Comparison of ENCODE assay signal across 31 cellular contexts in the genomic region with DNA sequence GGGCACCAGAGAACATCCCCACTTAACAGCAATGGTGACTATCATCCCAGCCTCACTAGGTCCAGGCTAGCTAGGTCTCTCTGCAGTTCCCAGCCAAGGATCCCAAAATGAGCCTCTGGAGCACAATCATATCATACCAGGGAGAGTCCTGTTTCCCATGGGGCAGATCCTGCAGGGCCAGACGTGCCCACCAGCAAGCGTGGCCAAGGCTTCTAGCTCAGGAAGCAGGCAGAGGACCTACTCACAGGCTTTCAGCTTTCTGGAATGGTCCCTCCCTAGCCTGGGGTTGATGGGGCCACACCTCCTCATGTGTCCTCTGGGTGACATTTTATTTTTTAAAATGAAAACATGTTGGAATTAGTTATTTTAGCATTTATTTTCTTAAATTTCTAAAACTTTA. TPM values are rescaled to one million over a fixed set of nuclear protein-coding genes. Genes with fewer than 3 reads are reported as not detected.
"Had no signal": no experiment of that assay in that cellular context is flagged by ENCODE, and none has a peak within 500 bp of the region (broad histone marks: within the 10 kb centered on the region; RNA-seq: fewer than 3 reads in every experiment).

No MANE protein-coding gene starts in this region.

- H3K4me3 ChIP-seq: ascending aorta, cardiac muscle cell, Peyer's patch had no signal

- DNase-seq: activated CD4-positive, alpha-beta memory T cell treated with anti-CD3 and anti-CD28 coated beads, Interleukin-2, amount 10 ng/mL, durations not matched to agents 7 days and 5 days; activated CD4-positive, alpha-beta T cell treated with anti-CD3 and anti-CD28 coated beads for 1 hour; activated CD4-positive, alpha-beta T cell treated with anti-CD3 and anti-CD28 coated beads for 48 hours; activated CD4-positive, CD25-positive, alpha-beta regulatory T cell; activated CD8-positive, alpha-beta memory T cell treated with anti-CD3 and anti-CD28 coated beads for 24 hours; activated CD8-positive, alpha-beta memory T cell treated with anti-CD3 and anti-CD28 coated beads, Interleukin-2, amount 10 ng/mL, durations not matched to agents 7 days and 5 days; activated CD8-positive, alpha-beta memory T cell treated with anti-CD3 and anti-CD28 coated beads, Interleukin-2, amount 50 U/mL, for 48 hours; activated gamma-delta T cell; activated naive CD8-positive, alpha-beta T cell treated with anti-CD3 and anti-CD28 coated beads, Interleukin-2, amount 10 ng/mL, durations not matched to agents 7 days and 5 days; amygdala; Karpas-422; KBM-7; NCI-H1105; NCI-H1417 treated with DMSO at 0.1 percent for 48 hours; NCI-H187 treated with DMSO at 0.1 percent for 48 hours; NCI-H2081; NCI-H2171 treated with DMSO at 0.1 percent for 48 hours; NCI-H2227 treated with DMSO at 0.1 percent for 48 hours; NCI-H446; NCI-H510A treated with DMSO at 0.1 percent for 48 hours; Right ventricle myocardium superior; RPMI8226; SW 1271; T-helper 1 cell; T1000; WERI-Rb-1 had no signal

- H3K27me3 ChIP-seq: ascending aorta, Peyer's patch had no signal

- ATAC-seq: activated CD8-positive, alpha-beta memory T cell treated with anti-CD3 and anti-CD28 coated beads, Interleukin-2, amount 10 ng/mL, durations not matched to agents 7 days and 5 days had no signal

- H3K4me3 Mint-ChIP-seq: activated CD4-positive, alpha-beta memory T cell treated with anti-CD3 and anti-CD28 coated beads, Interleukin-2, amount 10 ng/mL, durations not matched to agents 7 days and 5 days; activated CD8-positive, alpha-beta memory T cell treated with anti-CD3 and anti-CD28 coated beads, Interleukin-2, amount 10 ng/mL, durations not matched to agents 7 days and 5 days; activated naive CD4-positive, alpha-beta T cell treated with anti-CD3 and anti-CD28 coated beads, Interleukin-2, amount 50 U/mL, for 24 hours; activated naive CD8-positive, alpha-beta T cell treated with anti-CD3 and anti-CD28 coated beads, Interleukin-2, amount 10 ng/mL, durations not matched to agents 7 days and 5 days had no signal

- H3K27ac ChIP-seq: ascending aorta, cardiac muscle cell, Peyer's patch, WERI-Rb-1 had no signal

- H3K27ac Mint-ChIP-seq: activated CD4-positive, alpha-beta memory T cell treated with anti-CD3 and anti-CD28 coated beads, Interleukin-2, amount 10 ng/mL, durations not matched to agents 7 days and 5 days; activated CD8-positive, alpha-beta memory T cell treated with anti-CD3 and anti-CD28 coated beads, Interleukin-2, amount 10 ng/mL, durations not matched to agents 7 days and 5 days; activated naive CD4-positive, alpha-beta T cell treated with anti-CD3 and anti-CD28 coated beads, Interleukin-2, amount 50 U/mL, for 24 hours; activated naive CD8-positive, alpha-beta T cell treated with anti-CD3 and anti-CD28 coated beads, Interleukin-2, amount 10 ng/mL, durations not matched to agents 7 days and 5 days; activated T-helper 2 cell treated with anti-CD3 and anti-CD28 coated beads, Interferon-gamma antibody, Interleukin-2, Interleukin-4, amounts not matched to agents 10 μg/mL and 5 μg/mL and 100 μg/mL, durations not matched to agents 14 hours and 24 hours and 36 hours had no signal

- H3K9me3 ChIP-seq: Peyer's patch had no signal

- H3K36me3 ChIP-seq: ascending aorta, cardiac muscle cell, Peyer's patch, WERI-Rb-1 had no signal

- H3K4me1 Mint-ChIP-seq: activated CD4-positive, alpha-beta memory T cell treated with anti-CD3 and anti-CD28 coated beads, Interleukin-2, amount 10 ng/mL, durations not matched to agents 7 days and 5 days; activated CD8-positive, alpha-beta memory T cell treated with anti-CD3 and anti-CD28 coated beads, Interleukin-2, amount 10 ng/mL, durations not matched to agents 7 days and 5 days; activated naive CD4-positive, alpha-beta T cell treated with anti-CD3 and anti-CD28 coated beads, Interleukin-2, amount 50 U/mL, for 24 hours; activated naive CD8-positive, alpha-beta T cell treated with anti-CD3 and anti-CD28 coated beads, Interleukin-2, amount 10 ng/mL, durations not matched to agents 7 days and 5 days had no signal

- H3K36me3 Mint-ChIP-seq: activated CD8-positive, alpha-beta memory T cell treated with anti-CD3 and anti-CD28 coated beads, Interleukin-2, amount 10 ng/mL, durations not matched to agents 7 days and 5 days; activated naive CD4-positive, alpha-beta T cell treated with anti-CD3 and anti-CD28 coated beads, Interleukin-2, amount 50 U/mL, for 24 hours; activated naive CD8-positive, alpha-beta T cell treated with anti-CD3 and anti-CD28 coated beads, Interleukin-2, amount 10 ng/mL, durations not matched to agents 7 days and 5 days had no signal

- H3K4me1 ChIP-seq: ascending aorta, Peyer's patch had no signal

RNA-seq across cellular contexts. Expression of a gene that starts 45.7 kb away (rescaled TPM):
- total RNA-seq: activated naive CD8-positive, alpha-beta T cell treated with anti-CD3 and anti-CD28 coated beads, Interleukin-2, amount 10 ng/mL, durations not matched to agents 7 days and 5 days; cardiac muscle cell; Right ventricle myocardium superior had no signal
